1 cellular context compared by ENCODE assay signal in the genomic region with DNA sequence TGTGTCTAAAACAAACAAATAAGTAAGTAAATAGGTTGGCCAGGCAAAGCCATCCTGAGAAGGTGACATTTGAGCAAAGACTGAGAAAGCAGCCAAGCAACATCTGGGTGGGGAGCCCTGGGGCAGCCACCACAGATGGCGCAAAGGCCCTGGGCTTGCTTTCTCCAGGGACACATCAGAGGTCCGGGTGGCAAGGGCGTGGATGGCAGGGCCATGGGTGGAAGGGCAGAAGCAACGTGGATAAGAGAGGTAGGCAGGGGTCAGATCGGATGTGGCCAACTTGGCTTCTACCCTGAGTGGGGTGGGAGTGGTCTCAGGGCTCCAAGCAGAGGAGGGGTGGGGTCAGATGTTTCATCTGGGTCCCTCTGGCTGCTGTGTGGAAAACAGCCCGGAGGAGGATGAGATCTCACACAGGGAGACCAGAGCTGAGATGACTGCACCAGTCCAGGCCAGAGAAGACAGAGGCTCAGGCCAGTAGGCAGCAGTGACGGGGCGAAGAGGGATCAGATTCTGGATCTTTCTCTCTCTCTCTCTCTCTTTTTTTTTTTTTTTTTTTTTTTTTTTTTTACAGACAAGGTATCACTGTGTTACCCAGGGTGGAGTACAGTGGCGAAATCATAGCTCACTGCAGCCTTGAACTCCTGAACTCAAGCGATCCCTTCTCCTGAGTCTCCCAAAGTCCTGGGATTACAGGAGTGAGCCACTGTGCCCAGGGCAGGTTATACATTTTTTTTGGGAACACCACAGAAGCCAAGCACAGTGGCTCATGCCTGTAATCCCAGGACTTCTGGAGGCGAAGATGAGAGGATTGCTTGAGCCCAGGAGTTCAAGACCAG.
A peak's percentile ranks its signal among the peaks of the same experiment; 100 is the strongest.
TF ChIP-seq lines count a peak whose summit lies in the region.

No MANE protein-coding gene starts in this region.

TF ChIP-seq in HepG2, 621 proteins besides CTCF, POLR2A, EP300 and RAD21:
- TF ChIP-seq CCDC6 (CRISPR knock-in tag; IDR thresholded peaks at IDR 0.05) (0 out of 2 replicates have a peak, but pooled peaks have one; percentile 29), SETDB1 (CRISPR knock-in tag; IDR thresholded peaks at IDR 0.05; ENCODE audit: borderline replicate concordance) (no peak), HNF4A (CRISPR knock-in tag; IDR thresholded peaks at IDR 0.05) (peak; percentile 33; the same call in 1 of the 2 replicates), TCF7L2 (IDR thresholded peaks at IDR 0.05; ENCODE audit: low read depth, low read length) (no peak), ZBTB7A (CRISPR knock-in tag; IDR thresholded peaks at IDR 0.05) (0 out of 2 replicates have a peak, but pooled peaks have one; percentile 24), PHF8 (CRISPR knock-in tag; IDR thresholded peaks at IDR 0.05) (no peak), ZBTB7B (CRISPR knock-in tag; IDR thresholded peaks at IDR 0.05) (no peak), IKZF4 (CRISPR knock-in tag; IDR thresholded peaks at IDR 0.05; ENCODE audit: borderline replicate concordance, low read depth, not compliant biosample characterization) (peak; percentile 16), ZSCAN25 (CRISPR knock-in tag; IDR thresholded peaks at IDR 0.05) (peak; percentile 24; the same call in 1 of the 2 replicates), HNRNPL (IDR thresholded peaks at IDR 0.05; ENCODE audit: low read depth, low read length) (0 out of 2 replicates have a peak, but pooled peaks have one; percentile 44), ZNF468 (CRISPR knock-in tag; IDR thresholded peaks at IDR 0.05) (no peak), EHMT2 (IDR thresholded peaks at IDR 0.05; ENCODE audit: borderline replicate concordance, low read depth, low read length) (no peak), RARA (CRISPR knock-in tag; IDR thresholded peaks at IDR 0.05) (0 out of 2 replicates have a peak, but pooled peaks have one; percentile 35)
- TF ChIP-seq, protein P1, sequence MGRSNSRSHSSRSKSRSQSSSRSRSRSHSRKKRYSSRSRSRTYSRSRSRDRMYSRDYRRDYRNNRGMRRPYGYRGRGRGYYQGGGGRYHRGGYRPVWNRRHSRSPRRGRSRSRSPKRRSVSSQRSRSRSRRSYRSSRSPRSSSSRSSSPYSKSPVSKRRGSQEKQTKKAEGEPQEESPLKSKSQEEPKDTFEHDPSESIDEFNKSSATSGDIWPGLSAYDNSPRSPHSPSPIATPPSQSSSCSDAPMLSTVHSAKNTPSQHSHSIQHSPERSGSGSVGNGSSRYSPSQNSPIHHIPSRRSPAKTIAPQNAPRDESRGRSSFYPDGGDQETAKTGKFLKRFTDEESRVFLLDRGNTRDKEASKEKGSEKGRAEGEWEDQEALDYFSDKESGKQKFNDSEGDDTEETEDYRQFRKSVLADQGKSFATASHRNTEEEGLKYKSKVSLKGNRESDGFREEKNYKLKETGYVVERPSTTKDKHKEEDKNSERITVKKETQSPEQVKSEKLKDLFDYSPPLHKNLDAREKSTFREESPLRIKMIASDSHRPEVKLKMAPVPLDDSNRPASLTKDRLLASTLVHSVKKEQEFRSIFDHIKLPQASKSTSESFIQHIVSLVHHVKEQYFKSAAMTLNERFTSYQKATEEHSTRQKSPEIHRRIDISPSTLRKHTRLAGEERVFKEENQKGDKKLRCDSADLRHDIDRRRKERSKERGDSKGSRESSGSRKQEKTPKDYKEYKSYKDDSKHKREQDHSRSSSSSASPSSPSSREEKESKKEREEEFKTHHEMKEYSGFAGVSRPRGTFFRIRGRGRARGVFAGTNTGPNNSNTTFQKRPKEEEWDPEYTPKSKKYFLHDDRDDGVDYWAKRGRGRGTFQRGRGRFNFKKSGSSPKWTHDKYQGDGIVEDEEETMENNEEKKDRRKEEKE (IDR thresholded peaks at IDR 0.05): no peak
- TF ChIP-seq, protein P2, sequence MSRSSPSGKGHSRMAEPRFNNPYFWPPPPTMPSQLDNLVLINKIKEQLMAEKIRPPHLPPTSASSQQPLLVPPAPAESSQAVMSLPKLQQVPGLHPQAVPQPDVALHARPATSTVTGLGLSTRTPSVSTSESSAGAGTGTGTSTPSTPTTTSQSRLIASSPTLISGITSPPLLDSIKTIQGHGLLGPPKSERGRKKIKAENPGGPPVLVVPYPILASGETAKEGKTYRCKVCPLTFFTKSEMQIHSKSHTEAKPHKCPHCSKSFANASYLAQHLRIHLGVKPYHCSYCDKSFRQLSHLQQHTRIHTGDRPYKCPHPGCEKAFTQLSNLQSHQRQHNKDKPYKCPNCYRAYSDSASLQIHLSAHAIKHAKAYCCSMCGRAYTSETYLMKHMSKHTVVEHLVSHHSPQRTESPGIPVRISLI (CRISPR knock-in tag; IDR thresholded peaks at IDR 0.05; ENCODE audit: borderline replicate concordance): peak; percentile 89
- TF ChIP-seq, protein P3, sequence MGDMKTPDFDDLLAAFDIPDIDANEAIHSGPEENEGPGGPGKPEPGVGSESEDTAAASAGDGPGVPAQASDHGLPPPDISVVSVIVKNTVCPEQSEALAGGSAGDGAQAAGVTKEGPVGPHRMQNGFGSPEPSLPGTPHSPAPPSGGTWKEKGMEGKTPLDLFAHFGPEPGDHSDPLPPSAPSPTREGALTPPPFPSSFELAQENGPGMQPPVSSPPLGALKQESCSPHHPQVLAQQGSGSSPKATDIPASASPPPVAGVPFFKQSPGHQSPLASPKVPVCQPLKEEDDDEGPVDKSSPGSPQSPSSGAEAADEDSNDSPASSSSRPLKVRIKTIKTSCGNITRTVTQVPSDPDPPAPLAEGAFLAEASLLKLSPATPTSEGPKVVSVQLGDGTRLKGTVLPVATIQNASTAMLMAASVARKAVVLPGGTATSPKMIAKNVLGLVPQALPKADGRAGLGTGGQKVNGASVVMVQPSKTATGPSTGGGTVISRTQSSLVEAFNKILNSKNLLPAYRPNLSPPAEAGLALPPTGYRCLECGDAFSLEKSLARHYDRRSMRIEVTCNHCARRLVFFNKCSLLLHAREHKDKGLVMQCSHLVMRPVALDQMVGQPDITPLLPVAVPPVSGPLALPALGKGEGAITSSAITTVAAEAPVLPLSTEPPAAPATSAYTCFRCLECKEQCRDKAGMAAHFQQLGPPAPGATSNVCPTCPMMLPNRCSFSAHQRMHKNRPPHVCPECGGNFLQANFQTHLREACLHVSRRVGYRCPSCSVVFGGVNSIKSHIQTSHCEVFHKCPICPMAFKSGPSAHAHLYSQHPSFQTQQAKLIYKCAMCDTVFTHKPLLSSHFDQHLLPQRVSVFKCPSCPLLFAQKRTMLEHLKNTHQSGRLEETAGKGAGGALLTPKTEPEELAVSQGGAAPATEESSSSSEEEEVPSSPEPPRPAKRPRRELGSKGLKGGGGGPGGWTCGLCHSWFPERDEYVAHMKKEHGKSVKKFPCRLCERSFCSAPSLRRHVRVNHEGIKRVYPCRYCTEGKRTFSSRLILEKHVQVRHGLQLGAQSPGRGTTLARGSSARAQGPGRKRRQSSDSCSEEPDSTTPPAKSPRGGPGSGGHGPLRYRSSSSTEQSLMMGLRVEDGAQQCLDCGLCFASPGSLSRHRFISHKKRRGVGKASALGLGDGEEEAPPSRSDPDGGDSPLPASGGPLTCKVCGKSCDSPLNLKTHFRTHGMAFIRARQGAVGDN (CRISPR knock-in tag; IDR thresholded peaks at IDR 0.05): peak; percentile 29; the same call in 1 of the 2 replicates
- TF ChIP-seq, protein P4, sequence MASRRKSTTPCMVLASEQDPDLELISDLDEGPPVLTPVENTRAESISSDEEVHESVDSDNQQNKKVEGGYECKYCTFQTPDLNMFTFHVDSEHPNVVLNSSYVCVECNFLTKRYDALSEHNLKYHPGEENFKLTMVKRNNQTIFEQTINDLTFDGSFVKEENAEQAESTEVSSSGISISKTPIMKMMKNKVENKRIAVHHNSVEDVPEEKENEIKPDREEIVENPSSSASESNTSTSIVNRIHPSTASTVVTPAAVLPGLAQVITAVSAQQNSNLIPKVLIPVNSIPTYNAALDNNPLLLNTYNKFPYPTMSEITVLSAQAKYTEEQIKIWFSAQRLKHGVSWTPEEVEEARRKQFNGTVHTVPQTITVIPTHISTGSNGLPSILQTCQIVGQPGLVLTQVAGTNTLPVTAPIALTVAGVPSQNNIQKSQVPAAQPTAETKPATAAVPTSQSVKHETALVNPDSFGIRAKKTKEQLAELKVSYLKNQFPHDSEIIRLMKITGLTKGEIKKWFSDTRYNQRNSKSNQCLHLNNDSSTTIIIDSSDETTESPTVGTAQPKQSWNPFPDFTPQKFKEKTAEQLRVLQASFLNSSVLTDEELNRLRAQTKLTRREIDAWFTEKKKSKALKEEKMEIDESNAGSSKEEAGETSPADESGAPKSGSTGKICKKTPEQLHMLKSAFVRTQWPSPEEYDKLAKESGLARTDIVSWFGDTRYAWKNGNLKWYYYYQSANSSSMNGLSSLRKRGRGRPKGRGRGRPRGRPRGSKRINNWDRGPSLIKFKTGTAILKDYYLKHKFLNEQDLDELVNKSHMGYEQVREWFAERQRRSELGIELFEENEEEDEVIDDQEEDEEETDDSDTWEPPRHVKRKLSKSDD (CRISPR knock-in tag; IDR thresholded peaks at IDR 0.05; ENCODE audit: low read depth): peak; percentile 34; the same call in 1 of the 2 replicates
